20 cellular contexts compared by ENCODE assay signal in the genomic region with DNA sequence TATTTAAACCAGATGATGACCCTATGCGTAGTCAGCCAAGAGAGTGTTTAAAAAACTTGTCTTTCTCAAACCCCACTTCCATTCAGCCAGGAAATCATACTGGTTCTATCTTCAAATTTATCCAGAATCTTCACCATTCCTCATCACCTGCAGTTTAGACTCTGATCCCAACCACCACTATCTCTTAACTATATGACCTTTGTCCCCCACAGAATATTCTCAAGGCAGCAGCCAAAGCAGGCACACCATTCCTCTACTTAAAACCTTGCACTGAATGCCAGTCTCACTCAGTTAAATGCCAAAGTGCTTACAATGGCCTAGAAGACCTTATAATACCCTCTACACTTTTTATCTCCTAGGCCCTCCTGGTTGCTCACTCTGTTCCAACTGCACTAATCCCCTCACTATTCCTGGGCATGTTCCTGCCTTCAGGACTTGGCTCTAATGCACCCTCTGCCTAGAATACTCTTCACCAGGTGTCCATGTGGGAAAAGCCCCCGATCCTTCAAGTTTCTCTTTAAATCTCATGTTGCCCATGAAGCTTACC. TPM values are rescaled to one million over a fixed set of nuclear protein-coding genes. Genes with fewer than 3 reads are reported as not detected.
DNase-seq lines count a peak whose midpoint lies in the region; ATAC-seq, FAIRE-seq and TF ChIP-seq lines count a peak whose summit lies in the region.
"Had no signal": no experiment of that assay in that cellular context is flagged by ENCODE, and none has a peak within 500 bp of the region (broad histone marks: within the 10 kb centered on the region; RNA-seq: fewer than 3 reads in every experiment).

No MANE protein-coding gene starts in this region.

- TF ChIP-seq POLR2A in heart left ventricle (IDR thresholded peaks at IDR 0.05) (no peak), HepG2 (IDR thresholded peaks at IDR 0.05; ENCODE audit: insufficient read depth in 1 of 2, low read depth in 2 of 2, low read length in 2 of 2) (no peak)

- H3K27ac ChIP-seq in mammary epithelial cell (ENCODE audit: insufficient read depth, low read depth, low read length), result no peak overlapping the region
- H3K27ac ChIP-seq in heart left ventricle, result peak overlapping the region in 1 of 12 donors; percentile 27
- H3K27ac ChIP-seq in HepG2 (ENCODE audit: extremely low read length, insufficient read depth, low read length), result no peak overlapping the region
- no peak overlapping the region for H3K27ac ChIP-seq in OCI-LY7 (ENCODE audit: low read depth, low read length, poor library complexity, severe bottlenecking)
- no peak overlapping the region for H3K27ac ChIP-seq in PC-9

- peaks cover 73% of the 10 kb centered on the region for H3K36me3 Mint-ChIP-seq in MCF 10A (ENCODE audit: insufficient read depth, unreplicated experiment)

- H4K20me1 ChIP-seq in mammary epithelial cell (ENCODE audit: insufficient read depth, low read length), result no peaks in the 10 kb centered on the region
- no peaks in the 10 kb centered on the region; the same call in 1 of the 2 replicates for H4K20me1 ChIP-seq in HepG2 (ENCODE audit: insufficient read depth, low read length)
- H4K20me1 ChIP-seq in OCI-LY7 (ENCODE audit: insufficient read depth, low read length), result no peaks in the 10 kb centered on the region
- H4K20me1 ChIP-seq in PC-9 (ENCODE audit: insufficient read depth), result peaks cover 4% of the 10 kb centered on the region; the same call in 1 of the 2 replicates

- peaks cover 5% of the 10 kb centered on the region for H3K4me1 Mint-ChIP-seq in MCF 10A (ENCODE audit: insufficient read depth, unreplicated experiment)
- H3K4me1 Mint-ChIP-seq: B cell, CD14-positive monocyte had no signal

- H3K27me3 ChIP-seq in mammary epithelial cell (ENCODE audit: insufficient read depth, low read length) (no peaks in the 10 kb centered on the region), heart left ventricle (no peaks in the 10 kb centered on the region), HepG2 (ENCODE audit: control insufficient read depth in 1 of 2, insufficient read depth in 2 of 2, low read length in 2 of 2) (no peaks in the 10 kb centered on the region), PC-9 (ENCODE audit: insufficient read depth, low read depth) (no peaks in the 10 kb centered on the region)

- H3K4me2 ChIP-seq in mammary epithelial cell (ENCODE audit: insufficient read depth, low read depth, low read length), result no peak overlapping the region
- H3K4me2 ChIP-seq in HepG2 (ENCODE audit: low read depth, low read length), result no peak overlapping the region
- no peak overlapping the region for H3K4me2 ChIP-seq in OCI-LY7 (ENCODE audit: low read length)
- no peak overlapping the region for H3K4me2 ChIP-seq in PC-9
- H3K4me2 ChIP-seq: SK-N-SH had no signal

- TF ChIP-seq CTCF in MCF 10A (IDR thresholded peaks at IDR 0.05; ENCODE audit: unreplicated experiment) (no peak), mammary epithelial cell (conservative IDR thresholded peaks at IDR 0.05 in 1 of 2, IDR thresholded peaks at IDR 0.05 in 1 of 2; ENCODE audit: extremely low read depth in 1 of 2, insufficient read depth in 1 of 2, low read depth in 1 of 2, low read length in 2 of 2) (no peak), heart left ventricle (IDR thresholded peaks at IDR 0.05) (no peak), HepG2 (CRISPR knock-in tag; IDR thresholded peaks at IDR 0.05) (no peak), OCI-LY7 (conservative IDR thresholded peaks at IDR 0.05; ENCODE audit: low read length) (no peak), PC-9 (conservative IDR thresholded peaks at IDR 0.05) (no peak)

- no peak for FAIRE-seq in HepG2 (lab: Jason Lieb, UNC)
- FAIRE-seq: A204.1 had no signal

- H3K27me3 Mint-ChIP-seq in MCF 10A (ENCODE audit: insufficient read depth, unreplicated experiment), result no peaks in the 10 kb centered on the region
- H3K27me3 Mint-ChIP-seq: B cell had no signal

- TF ChIP-seq EP300 in HepG2 (IDR thresholded peaks at IDR 0.05; ENCODE audit: low read depth in 2 of 2, low read length in 2 of 2) (no peak), HepG2 (CRISPR knock-in tag; IDR thresholded peaks at IDR 0.05; ENCODE audit: borderline replicate concordance) (no peak)

- H3K9me3 Mint-ChIP-seq in MCF 10A (ENCODE audit: unreplicated experiment), result no peaks in the 10 kb centered on the region
- H3K9me3 Mint-ChIP-seq: CD14-positive monocyte had no signal

- no peaks in the 10 kb centered on the region for H3K9me2 ChIP-seq in OCI-LY7 (ENCODE audit: insufficient read depth, low read length)
- no peaks in the 10 kb centered on the region for H3K9me2 ChIP-seq in PC-9 (ENCODE audit: insufficient read depth)
- H3K9me2 ChIP-seq: SK-N-SH had no signal

- 100% methylated on average over 2 of the region's 2 CpGs for WGBS in mammary epithelial cell (ENCODE audit: low coverage, missing lambda C conversion rate)
- WGBS in heart left ventricle, 4 donors, result 91 to 96% (median 93%) methylated on average over 2 of the region's 2 CpGs
- 96% methylated on average over 2 of the region's 2 CpGs for WGBS in HepG2 (ENCODE audit: low lambda C conversion rate)

- no peaks in the 10 kb centered on the region for H3K9me3 ChIP-seq in mammary epithelial cell (replicated peaks; ENCODE audit: insufficient read depth, low read length)
- no peaks in the 10 kb centered on the region for H3K9me3 ChIP-seq in heart left ventricle
- no peaks in the 10 kb centered on the region for H3K9me3 ChIP-seq in HepG2 (ENCODE audit: low read length)
- H3K9me3 ChIP-seq in OCI-LY7 (ENCODE audit: low read length), result no peaks in the 10 kb centered on the region
- H3K9me3 ChIP-seq in PC-9 (ENCODE audit: insufficient read depth, low read depth), result no peaks in the 10 kb centered on the region
- H3K9me3 ChIP-seq: SK-N-SH had no signal

- H3F3A ChIP-seq in PC-9 (ENCODE audit: insufficient read depth, low read depth), result no peaks in the 10 kb centered on the region

- H2AFZ ChIP-seq in mammary epithelial cell (ENCODE audit: low read depth, low read length) (no peak overlapping the region), HepG2 (ENCODE audit: low read length) (no peak overlapping the region), OCI-LY7 (ENCODE audit: low read length) (no peak overlapping the region), PC-9 (no peak overlapping the region)

- H3K9ac ChIP-seq in mammary epithelial cell (ENCODE audit: insufficient read depth, low read length) (no peak overlapping the region), HepG2 (ENCODE audit: insufficient read depth, low read depth, low read length) (no peak overlapping the region)
- H3K9ac ChIP-seq: SK-N-SH had no signal

- POLR2A ChIA-PET in MCF 10A (lab: Yijun Ruan, JAX), result interaction anchor here (0.7 to 1.3 kb wide), 3 partner anchors 34 to 1799 kb away, joined by 3 read pairs; no protein-coding TSS in a partner anchor
- POLR2A ChIA-PET in HepG2 (lab: Yijun Ruan, JAX), result interaction anchor here (1.1 kb wide), 1 partner anchor 10 kb away, joined by 3 read pairs; a partner anchor contains a TSS
- POLR2A ChIA-PET in OCI-LY7 (lab: Charles Lee), result no interaction called here
- POLR2A ChIA-PET in PC-9 (lab: Charles Lee; ENCODE audit: unreplicated experiment), result no interaction called here

- H3K36me3 ChIP-seq in mammary epithelial cell (ENCODE audit: insufficient read depth, low read length) (peaks cover 28% of the 10 kb centered on the region), heart left ventricle (peaks cover 3 to 85% (median 63%) of the 10 kb centered on the region in 9 donors), HepG2 (replicated peaks in 1 of 2; ENCODE audit: control insufficient read depth in 1 of 2, insufficient read depth in 2 of 2, low read length in 2 of 2) (peaks cover 2 to 41% of the 10 kb centered on the region in 2 experiments; a peak in 4 of 5 replicates), OCI-LY7 (ENCODE audit: insufficient read depth, low read length) (peaks cover 95% of the 10 kb centered on the region), PC-9 (ENCODE audit: low read depth) (peaks cover 4% of the 10 kb centered on the region; the same call in 1 of the 2 replicates)

- peak overlapping the region; percentile 65 for H3K27ac Mint-ChIP-seq in MCF 10A (ENCODE audit: low read depth, unreplicated experiment)
- H3K27ac Mint-ChIP-seq: B cell, CD14-positive monocyte had no signal

- no peak for TF ChIP-seq RAD21 in HepG2 (CRISPR knock-in tag; IDR thresholded peaks at IDR 0.05)

- ATAC-seq in heart left ventricle (peak; percentile 44 to 87 (median 67)), HepG2 (peak; percentile 42)

- no peak overlapping the region for H3K4me3 Mint-ChIP-seq in MCF 10A (ENCODE audit: unreplicated experiment)
- H3K4me3 Mint-ChIP-seq: B cell, CD14-positive monocyte had no signal

- dilution Hi-C loops in mammary epithelial cell (cut with HindIII; ENCODE audit: low sequenced_read_pairs), result no loop called here

- no peaks in the 10 kb centered on the region for H3K4me1 ChIP-seq in mammary epithelial cell (ENCODE audit: insufficient read depth, low read length)
- H3K4me1 ChIP-seq in heart left ventricle, result peaks cover 0 to 17% (median 0%) of the 10 kb centered on the region in 12 donors
- H3K4me1 ChIP-seq in HepG2 (ENCODE audit: insufficient read depth, low read length), result peaks cover 20% of the 10 kb centered on the region
- no peaks in the 10 kb centered on the region for H3K4me1 ChIP-seq in OCI-LY7 (ENCODE audit: insufficient read depth, low read length, poor library complexity, severe bottlenecking)
- H3K4me1 ChIP-seq in PC-9 (replicated peaks; ENCODE audit: insufficient read depth), result no peaks in the 10 kb centered on the region

- in situ Hi-C loops in mammary epithelial cell (cut with MboI; ENCODE audit: low sequenced_read_pairs in 2 of 2), result no loop called here
- in situ Hi-C loops in HepG2 (cut with HindIII; ENCODE audit: extremely low pct_ligation_motif_present, low pct_unique_long_range_greater_than_20kb), result no loop called here

- no peak overlapping the region for H3K4me3 ChIP-seq in mammary epithelial cell (replicated peaks in 1 of 3; ENCODE audit: insufficient read depth in 1 of 3, low read depth in 2 of 3, low read length in 3 of 3)
- no peak overlapping the region for H3K4me3 ChIP-seq in heart left ventricle
- H3K4me3 ChIP-seq in HepG2 (replicated peaks in 1 of 3; ENCODE audit: insufficient read depth in 1 of 3, low read depth in 2 of 3, low read length in 3 of 3), result no peak overlapping the region
- H3K4me3 ChIP-seq in OCI-LY7 (ENCODE audit: low read depth, low read length, poor library complexity, severe bottlenecking), result no peak overlapping the region
- no peak overlapping the region for H3K4me3 ChIP-seq in PC-9

- intact Hi-C loops in MCF 10A (cut with micrococcal nuclease), result no loop called here
- intact Hi-C loops in mammary epithelial cell (cut with micrococcal nuclease), result loop anchor here (5.0 to 10.0 kb wide), 2 partner anchors 104 to 194 kb away; a partner anchor contains a TSS
- intact Hi-C loops in heart left ventricle (cut with DNase I), result no loop called here
- intact Hi-C loops in HepG2 (cut with micrococcal nuclease; ENCODE audit: unreplicated experiment), result no loop called here
- intact Hi-C loops in OCI-LY7 (cut with micrococcal nuclease; ENCODE audit: unreplicated experiment), result no loop called here
- intact Hi-C loops in PC-9 (cut with micrococcal nuclease; ENCODE audit: unreplicated experiment), result no loop called here

- peaks cover 57% of the 10 kb centered on the region for H3K79me2 ChIP-seq in mammary epithelial cell (ENCODE audit: insufficient read depth, low read length)
- H3K79me2 ChIP-seq in HepG2 (ENCODE audit: insufficient read depth, low read length), result peaks cover 29% of the 10 kb centered on the region
- H3K79me2 ChIP-seq in OCI-LY7 (ENCODE audit: insufficient read depth, low read depth, low read length), result 0 out of 2 replicates have a peak, but pooled peaks cover 7% of the 10 kb centered on the region
- H3K79me2 ChIP-seq in PC-9 (ENCODE audit: low read depth), result no peaks in the 10 kb centered on the region

- DNase-seq in MCF 10A (ENCODE audit: unreplicated experiment), result no peak
- no peak for DNase-seq in mammary epithelial cell
- no peak for DNase-seq in heart left ventricle
- no peak for DNase-seq in HepG2 (ENCODE audit: low spot score)
- DNase-seq in OCI-LY7 (ENCODE audit: low spot score), result no peak
- DNase-seq in PC-9, result no peak
- no peak for DNase-seq in NCI-H1417 (lab: John Stamatoyannopoulos, UW)
- DNase-seq: EL, KG1, NCI-H1092 treated with DMSO at 0.1 percent for 48 hours, NCI-H146, NCI-H2081 treated with DMSO at 0.1 percent for 48 hours, NCI-H2171 treated with DMSO at 0.1 percent for 48 hours, NCI-H446, NCI-H526, SHP77 treated with DMSO at 0.1 percent for 48 hours, SK-N-SH had no signal

- no TSS peak for BruUV-seq in MCF 10A (replicated peaks; lab: Mats Ljungman, UMichigan)
- BruUV-seq in mammary epithelial cell (replicated peaks; lab: Mats Ljungman, UMichigan), result no TSS peak
- no TSS peak for BruUV-seq in HepG2 (replicated peaks; lab: Mats Ljungman, UMichigan)
- BruUV-seq in OCI-LY7 (replicated peaks; lab: Mats Ljungman, UMichigan), result no TSS peak
- BruUV-seq in PC-9 (replicated peaks; lab: Mats Ljungman, UMichigan), result no TSS peak

- CTCF ChIA-PET in MCF 10A (lab: Yijun Ruan, JAX) (no interaction called here), mammary epithelial cell (lab: Charles Lee; ENCODE audit: low non-redundant PET) (no interaction called here), HepG2 (lab: Yijun Ruan, JAX; ENCODE audit: low intra/inter-chr PET ratio, low total read pairs) (no interaction called here), OCI-LY7 (lab: Charles Lee; ENCODE audit: unreplicated experiment) (no interaction called here), PC-9 (lab: Charles Lee) (no interaction called here)

RNA-seq across cellular contexts. Expression of a gene that starts 10.1 kb away (rescaled TPM):
- 40.6 and 42.1 TPM in 2 replicates for total RNA-seq in MCF 10A (2022)
- total RNA-seq in mammary epithelial cell, result 10 to 100 TPM; 44.1 to 61.8 TPM
- polyA plus RNA-seq in mammary epithelial cell, result 28.1 TPM
- polyA minus RNA-seq in mammary epithelial cell, result 18.1 TPM
- total RNA-seq in heart left ventricle, result 100 to 1,000 TPM in 7 of 9 donors, 10 to 100 TPM in 2; 83.8 to 166 (median 125) TPM
- polyA plus RNA-seq in heart left ventricle, result 10 to 100 TPM; 36.5 to 91.3 TPM
- total RNA-seq in HepG2 (2016; rRNA removed; fragmentation: Illumina TruSeq; extraction: Trizol), result 77.1 and 121 TPM in 2 replicates
- 12.0 and 15.2 TPM in 2 replicates for total RNA-seq in HepG2 (2016; cell fraction: cytosol; rRNA removed; fragmentation: Illumina TruSeq; extraction: Trizol; ENCODE audit: low read depth)
- total RNA-seq in HepG2 (2016; cell fraction: insoluble cytoplasmic fraction; rRNA removed; fragmentation: Illumina TruSeq; extraction: Trizol), result 75.9 and 120 TPM in 2 replicates
- 14.9 and 21.6 TPM in 2 replicates for total RNA-seq in HepG2 (2016; cell fraction: membrane; rRNA removed; fragmentation: Illumina TruSeq; extraction: Trizol)
- total RNA-seq in HepG2 (2016; cell fraction: nucleus; rRNA removed; fragmentation: Illumina TruSeq; extraction: Trizol), result 63.1 and 64.4 TPM in 2 replicates
- polyA plus RNA-seq in HepG2 (2011; rRNA removed), result 20.2 and 28.4 TPM in 2 replicates
- 14.6 and 18.2 TPM in 2 replicates for polyA plus RNA-seq in HepG2 (2011; cell fraction: cytosol; rRNA removed)
- 12.2 and 14.6 TPM in 2 replicates for polyA plus RNA-seq in HepG2 (2011; cell fraction: nucleus; rRNA removed)
- 28.9 and 43.9 TPM in 2 replicates for polyA plus RNA-seq in HepG2 (2012)
- polyA plus RNA-seq in HepG2 (2016; cell fraction: cytosol; fragmentation: Illumina TruSeq; extraction: Trizol; ENCODE audit: low read depth), result 4.5 and 4.8 TPM in 2 replicates
- polyA plus RNA-seq in HepG2 (2016; cell fraction: insoluble cytoplasmic fraction; fragmentation: Illumina TruSeq; extraction: Trizol; ENCODE audit: low read depth), result 89.7 and 98.4 TPM in 2 replicates
- polyA plus RNA-seq in HepG2 (2016; cell fraction: membrane; fragmentation: Illumina TruSeq; extraction: Trizol; ENCODE audit: low read depth), result 10.1 and 12.2 TPM in 2 replicates
- polyA plus RNA-seq in HepG2 (2016; cell fraction: nucleus; fragmentation: Illumina TruSeq; extraction: Trizol; ENCODE audit: insufficient read depth, low read depth), result 43.8 and 44.1 TPM in 2 replicates
- polyA minus RNA-seq in HepG2 (2011; rRNA and poly(A)+ RNA removed; ENCODE audit: low replicate concordance), result 8.5 and 8.7 TPM in 2 replicates
- polyA minus RNA-seq in HepG2 (2011; cell fraction: cytosol; rRNA and poly(A)+ RNA removed), result 20.0 and 21.3 TPM in 2 replicates
- 62.0 and 67.2 TPM in 2 replicates for polyA minus RNA-seq in HepG2 (2011; cell fraction: nucleus; rRNA and poly(A)+ RNA removed)
- total RNA-seq in OCI-LY7 (2014; rRNA removed; shearing (Covaris generic)), result 19.9 and 22.9 TPM in 2 replicates
- total RNA-seq in OCI-LY7 (2022), result 46.7 and 53.5 TPM in 2 replicates
- total RNA-seq in PC-9 (2021), result 32.0 and 44.8 TPM in 2 replicates

RNA-seq across cellular contexts. Expression of a gene that starts 46.5 kb away (rescaled TPM):
- total RNA-seq in MCF 10A (2022) (12.0 and 21.6 TPM in 2 replicates), mammary epithelial cell (10 to 100 TPM; 12.0 to 30.2 TPM), heart left ventricle (10 to 100 TPM in 6 of 9 donors, 1 to 10 TPM in 3; 6.8 to 12.6 (median 10.4) TPM), HepG2 (2016; rRNA removed; fragmentation: Illumina TruSeq; extraction: Trizol) (47.3 and 69.9 TPM in 2 replicates), OCI-LY7 (2022) (15.9 and 17.8 TPM in 2 replicates), PC-9 (2021) (13.4 and 16.1 TPM in 2 replicates)
- polyA plus RNA-seq in mammary epithelial cell (20.5 TPM), heart left ventricle (10 to 100 TPM; 13.0 to 13.9 TPM), HepG2 (2011; rRNA removed) (13.6 and 21.3 TPM in 2 replicates)
- polyA minus RNA-seq in mammary epithelial cell, result 7.5 TPM
- 7.1 and 7.9 TPM in 2 replicates for total RNA-seq in HepG2 (2016; cell fraction: cytosol; rRNA removed; fragmentation: Illumina TruSeq; extraction: Trizol; ENCODE audit: low read depth)
- total RNA-seq in HepG2 (2016; cell fraction: insoluble cytoplasmic fraction; rRNA removed; fragmentation: Illumina TruSeq; extraction: Trizol), result 49.0 and 73.7 TPM in 2 replicates
- 30.3 and 35.9 TPM in 2 replicates for total RNA-seq in HepG2 (2016; cell fraction: membrane; rRNA removed; fragmentation: Illumina TruSeq; extraction: Trizol)
- 15.9 and 17.8 TPM in 2 replicates for total RNA-seq in HepG2 (2016; cell fraction: nucleus; rRNA removed; fragmentation: Illumina TruSeq; extraction: Trizol)
- 11.3 and 13.1 TPM in 2 replicates for polyA plus RNA-seq in HepG2 (2011; cell fraction: cytosol; rRNA removed)
- polyA plus RNA-seq in HepG2 (2011; cell fraction: nucleus; rRNA removed), result 2.6 and 3.5 TPM in 2 replicates
- polyA plus RNA-seq in HepG2 (2012), result 13.1 and 17.2 TPM in 2 replicates
- polyA plus RNA-seq in HepG2 (2016; cell fraction: cytosol; fragmentation: Illumina TruSeq; extraction: Trizol; ENCODE audit: low read depth), result 8.9 and 9.5 TPM in 2 replicates
- 75.0 and 88.7 TPM in 2 replicates for polyA plus RNA-seq in HepG2 (2016; cell fraction: insoluble cytoplasmic fraction; fragmentation: Illumina TruSeq; extraction: Trizol; ENCODE audit: low read depth)
- polyA plus RNA-seq in HepG2 (2016; cell fraction: membrane; fragmentation: Illumina TruSeq; extraction: Trizol; ENCODE audit: low read depth), result 25.3 and 25.5 TPM in 2 replicates
- 26.7 and 30.6 TPM in 2 replicates for polyA plus RNA-seq in HepG2 (2016; cell fraction: nucleus; fragmentation: Illumina TruSeq; extraction: Trizol; ENCODE audit: insufficient read depth, low read depth)
- polyA minus RNA-seq in HepG2 (2011; rRNA and poly(A)+ RNA removed; ENCODE audit: low replicate concordance), result 2.7 and 6.2 TPM in 2 replicates
- 5.0 and 6.7 TPM in 2 replicates for polyA minus RNA-seq in HepG2 (2011; cell fraction: cytosol; rRNA and poly(A)+ RNA removed)
- polyA minus RNA-seq in HepG2 (2011; cell fraction: nucleus; rRNA and poly(A)+ RNA removed), result 5.1 and 5.9 TPM in 2 replicates
- total RNA-seq in OCI-LY7 (2014; rRNA removed; shearing (Covaris generic)), result 19.3 and 26.8 TPM in 2 replicates

Comparison
In these comparisons a context has a peak if more than half of its experiments do, and no peak if none do; other contexts are left out.
1. POLR2A ChIA-PET loops: an anchor here in MCF 10A (0.7 to 1.3 kb wide) and HepG2 (1.1 kb wide); none called in OCI-LY7 and PC-9.